Comparison of ENCODE assay signal across 28 cellular contexts in genomic region chrX:21295246-21295820, GRCh38.
"Had no signal": no experiment of that assay in that cellular context is flagged by ENCODE, and none has a peak within 500 bp of the region (broad histone marks: within the 10 kb centered on the region; RNA-seq: fewer than 3 reads in every experiment).

No MANE protein-coding gene starts in this region.

- H3K4me1 Mint-ChIP-seq: memory B cell; naive B cell; neural crest cell; stimulated activated memory B cell treated with anti-CD40 and anti-IgM and Interleukin-4, amounts not matched to agents 10 μg/mL and 1 μg/mL and 100 μg/mL, for 72 hours had no signal

- H3K79me2 ChIP-seq: parathyroid adenoma had no signal

- H3K4me1 ChIP-seq: gastrocnemius medialis, parathyroid adenoma, right atrium auricular region, sigmoid colon, testis, tibial nerve, upper lobe of right lung, uterus had no signal

- ATAC-seq: esophagus mucosa; gastrocnemius medialis; left lobe of liver; mucosa of descending colon; natural killer cell treated with Interleukin-12 subunit alpha and Interleukin-12 subunit beta and Interleukin-15 and Interleukin-18, amount 100 ng/mL, for 72 hours; stimulated activated memory B cell treated with anti-CD40 and anti-IgM and Interleukin-4, amounts not matched to agents 10 μg/mL and 1 μg/mL and 100 μg/mL, for 72 hours; stimulated activated naive CD8-positive, alpha-beta T cell treated with anti-CD3 and anti-CD28 coated beads, Interleukin-15, Interleukin-2, amounts not matched to agents 100 U/mL and 50 U/mL, for 24 hours; upper lobe of right lung had no signal

- H3K27ac ChIP-seq: dorsolateral prefrontal cortex, epithelial cell of prostate, gastrocnemius medialis, parathyroid adenoma, right atrium auricular region, sigmoid colon, testis, tibial nerve, upper lobe of right lung, uterus had no signal

- H3K9ac ChIP-seq: parathyroid adenoma had no signal

- H3K27ac Mint-ChIP-seq: memory B cell; mesothelial cell of epicardium; naive B cell; natural killer cell treated with Interleukin-12 subunit alpha and Interleukin-12 subunit beta and Interleukin-15 and Interleukin-18, amount 100 ng/mL, for 72 hours; progenitor cell of endocrine pancreas; stimulated activated memory B cell treated with anti-CD40 and anti-IgM and Interleukin-4, amounts not matched to agents 10 μg/mL and 1 μg/mL and 100 μg/mL, for 72 hours had no signal

- H3K27me3 ChIP-seq: gastrocnemius medialis, right atrium auricular region, sigmoid colon, testis, tibial nerve, upper lobe of right lung, uterus had no signal

- H3K9me3 Mint-ChIP-seq: memory B cell; natural killer cell treated with Interleukin-12 subunit alpha and Interleukin-12 subunit beta and Interleukin-15 and Interleukin-18, amount 100 ng/mL, for 72 hours; stimulated activated memory B cell treated with anti-CD40 and anti-IgM and Interleukin-4, amounts not matched to agents 10 μg/mL and 1 μg/mL and 100 μg/mL, for 72 hours had no signal

- H3K4me3 Mint-ChIP-seq: memory B cell; mesothelial cell of epicardium; naive B cell; natural killer cell treated with Interleukin-12 subunit alpha and Interleukin-12 subunit beta and Interleukin-15 and Interleukin-18, amount 100 ng/mL, for 72 hours; neural crest cell; stimulated activated memory B cell treated with anti-CD40 and anti-IgM and Interleukin-4, amounts not matched to agents 10 μg/mL and 1 μg/mL and 100 μg/mL, for 72 hours had no signal

- H3K27me3 Mint-ChIP-seq: memory B cell; naive B cell; natural killer cell treated with Interleukin-12 subunit alpha and Interleukin-12 subunit beta and Interleukin-15 and Interleukin-18, amount 100 ng/mL, for 72 hours; progenitor cell of endocrine pancreas; stimulated activated memory B cell treated with anti-CD40 and anti-IgM and Interleukin-4, amounts not matched to agents 10 μg/mL and 1 μg/mL and 100 μg/mL, for 72 hours had no signal

- H3K36me3 Mint-ChIP-seq: memory B cell; mesothelial cell of epicardium; naive B cell; natural killer cell treated with Interleukin-12 subunit alpha and Interleukin-12 subunit beta and Interleukin-15 and Interleukin-18, amount 100 ng/mL, for 72 hours; stimulated activated memory B cell treated with anti-CD40 and anti-IgM and Interleukin-4, amounts not matched to agents 10 μg/mL and 1 μg/mL and 100 μg/mL, for 72 hours had no signal

- H3K36me3 ChIP-seq: gastrocnemius medialis, right atrium auricular region, sigmoid colon, tibial nerve, upper lobe of right lung, uterus had no signal

- H3K4me3 ChIP-seq: dorsolateral prefrontal cortex, gastrocnemius medialis, lung, mucosa of descending colon, right atrium auricular region, sigmoid colon, testis, tibial nerve, upper lobe of right lung, uterus had no signal

- DNase-seq: dorsolateral prefrontal cortex; effector CD4-positive, alpha-beta T cell; foreskin fibroblast; gastrocnemius medialis; head of caudate nucleus; kidney; mucosa of descending colon; naive B cell; sigmoid colon; stimulated activated CD4-positive, alpha-beta T cell treated with anti-CD3 and anti-CD28 coated beads, Interleukin-4, amount 100 ng/mL, for 4 hours; stimulated activated naive CD8-positive, alpha-beta T cell treated with anti-CD3 and anti-CD28 coated beads, Interleukin-15, Interleukin-2, amounts not matched to agents 100 U/mL and 50 U/mL, for 24 hours; substantia nigra; testis; upper lobe of right lung; uterus had no signal
